Comparison of ENCODE assay signal across 19 cellular contexts in the genomic region with DNA sequence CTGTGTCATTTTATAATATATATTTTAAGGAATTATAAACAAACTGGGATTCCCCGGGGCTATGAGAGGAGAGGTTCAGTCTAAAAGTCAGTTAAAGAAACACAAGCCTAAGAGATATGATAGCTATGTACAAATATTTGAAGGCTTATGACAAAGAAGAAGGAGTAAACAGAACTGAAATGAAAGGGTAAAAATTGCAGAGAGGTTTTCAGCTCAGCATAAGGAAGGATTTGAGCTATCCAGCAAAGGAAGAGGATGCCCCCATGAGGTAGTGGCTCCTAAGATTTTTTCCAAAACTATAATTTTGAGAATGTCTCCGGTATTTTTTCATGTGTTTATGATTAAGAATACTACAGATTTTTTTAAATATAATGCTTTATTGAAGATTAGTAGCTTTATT. TPM values are rescaled to one million over a fixed set of nuclear protein-coding genes. Genes with fewer than 3 reads are reported as not detected.
A peak's percentile ranks its signal among the peaks of the same experiment; 100 is the strongest.
DNase-seq lines count a peak whose midpoint lies in the region; TF ChIP-seq lines count a peak whose summit lies in the region.
"Had no signal": no experiment of that assay in that cellular context is flagged by ENCODE, and none has a peak within 500 bp of the region (broad histone marks: within the 10 kb centered on the region; RNA-seq: fewer than 3 reads in every experiment).

No MANE protein-coding gene starts in this region.

- no peaks in the 10 kb centered on the region for H3K4me1 Mint-ChIP-seq in CD14-positive monocyte

- H3K27me3 Mint-ChIP-seq in CD14-positive monocyte (ENCODE audit: low read depth in 3 of 3) = no peaks in the 10 kb centered on the region

- H3K9me3 ChIP-seq in OCI-LY7 (ENCODE audit: low read length) (no peaks in the 10 kb centered on the region), osteoblast (ENCODE audit: low read depth, low read length) (no peaks in the 10 kb centered on the region), SJCRH30 (replicated peaks) (no peaks in the 10 kb centered on the region)
- H3K9me3 ChIP-seq: lower lobe of right lung, suprapubic skin had no signal

- H3K27ac ChIP-seq in OCI-LY7 (ENCODE audit: low read depth, low read length, poor library complexity, severe bottlenecking) (no peak overlapping the region), osteoblast (ENCODE audit: low read depth, low read length) (no peak overlapping the region), SJCRH30 (no peak overlapping the region)
- H3K27ac ChIP-seq: heart left ventricle, HL-60, lower lobe of right lung, PC-9, suprapubic skin had no signal

- POLR2A ChIA-PET in OCI-LY7 (lab: Charles Lee) = interaction anchor here (1.0 to 1.4 kb wide), 4 partner anchors 8 to 10 kb away, joined by 3 read pairs; no protein-coding TSS in a partner anchor

- H3K27ac Mint-ChIP-seq in CD14-positive monocyte = no peak overlapping the region

- intact Hi-C loops in OCI-LY7 (cut with micrococcal nuclease; ENCODE audit: unreplicated experiment) (no loop called here), CD14-positive monocyte (cut with micrococcal nuclease) (no loop called here)

- H3K9me3 Mint-ChIP-seq in CD14-positive monocyte = peaks cover 0 to 2% (median 0%) of the 10 kb centered on the region in 7 donors

- TF ChIP-seq CTCF in OCI-LY7 (conservative IDR thresholded peaks at IDR 0.05; ENCODE audit: low read length) (0 out of 2 replicates have a peak, but pooled peaks have one; percentile 34), epithelial cell of proximal tubule (conservative IDR thresholded peaks at IDR 0.05; ENCODE audit: low read depth, low read length) (peak; percentile 41), osteoblast (IDR thresholded peaks at IDR 0.05; ENCODE audit: extremely low read depth, low read depth, low read length) (peak; percentile 45), CD14-positive monocyte (IDR thresholded peaks at IDR 0.05) (no peak)

- CTCF ChIA-PET in OCI-LY7 (lab: Charles Lee; ENCODE audit: unreplicated experiment) = no interaction called here

- no peak overlapping the region for H3K4me2 ChIP-seq in OCI-LY7 (ENCODE audit: low read length)
- no peak overlapping the region for H3K4me2 ChIP-seq in osteoblast (ENCODE audit: insufficient read depth, low read length)
- H3K4me2 ChIP-seq: PC-9, smooth muscle cell had no signal

- DNase-seq in EH (ENCODE audit: low read depth) (peak; percentile 28), OCI-LY7 (ENCODE audit: low spot score) (no peak), epithelial cell of proximal tubule (ENCODE audit: low read depth) (no peak), osteoblast (ENCODE audit: insufficient read length, low spot score, missing footprints) (no peak), SJCRH30 (no peak), CD14-positive monocyte (ENCODE audit: low spot score) (no peak), NCI-H2107 treated with DMSO at 0.1 percent for 48 hours (lab: John Stamatoyannopoulos, UW; ENCODE audit: unreplicated experiment) (no peak)
- DNase-seq: activated CD4-positive, alpha-beta T cell treated with anti-CD3 and anti-CD28 coated beads, Interleukin-2, amount 50 U/mL, for 1 hour; amygdala; DMS79 treated with DMSO at 0.1 percent for 48 hours; heart left ventricle; lower lobe of right lung; MM.1S; nucleus accumbens; PC-9; T-helper 2 cell had no signal

- BruUV-seq in OCI-LY7 (replicated peaks; lab: Mats Ljungman, UMichigan) = no TSS peak

- H4K20me1 ChIP-seq in OCI-LY7 (ENCODE audit: insufficient read depth, low read length) (no peaks in the 10 kb centered on the region), osteoblast (ENCODE audit: insufficient read depth, low read length) (no peaks in the 10 kb centered on the region)

- H3K4me3 Mint-ChIP-seq in CD14-positive monocyte = no peak overlapping the region

- H3K36me3 Mint-ChIP-seq in CD14-positive monocyte = no peaks in the 10 kb centered on the region

- H3K27me3 ChIP-seq in osteoblast (ENCODE audit: insufficient read depth, low read length) (no peaks in the 10 kb centered on the region), SJCRH30 (no peaks in the 10 kb centered on the region)
- H3K27me3 ChIP-seq: heart left ventricle, suprapubic skin had no signal

- H3K36me3 ChIP-seq in OCI-LY7 (ENCODE audit: insufficient read depth, low read length) = no peaks in the 10 kb centered on the region
- H3K36me3 ChIP-seq in osteoblast (ENCODE audit: insufficient read depth, low read length) = no peaks in the 10 kb centered on the region
- H3K36me3 ChIP-seq in SJCRH30 = no peaks in the 10 kb centered on the region
- H3K36me3 ChIP-seq: heart left ventricle, lower lobe of right lung, suprapubic skin had no signal

- no peak overlapping the region for H3K4me3 ChIP-seq in OCI-LY7 (ENCODE audit: low read depth, low read length, poor library complexity, severe bottlenecking)
- no peak overlapping the region for H3K4me3 ChIP-seq in epithelial cell of proximal tubule (ENCODE audit: low read depth, low read length)
- H3K4me3 ChIP-seq in osteoblast (ENCODE audit: insufficient read depth, low read length) = no peak overlapping the region
- H3K4me3 ChIP-seq in SJCRH30 = no peak overlapping the region
- H3K4me3 ChIP-seq: heart left ventricle, lower lobe of right lung, PC-9, smooth muscle cell, suprapubic skin had no signal

- H3K4me1 ChIP-seq in OCI-LY7 (ENCODE audit: insufficient read depth, low read length, poor library complexity, severe bottlenecking) (no peaks in the 10 kb centered on the region), osteoblast (ENCODE audit: insufficient read depth, low read length) (no peaks in the 10 kb centered on the region), SJCRH30 (no peaks in the 10 kb centered on the region)
- H3K4me1 ChIP-seq: heart left ventricle, lower lobe of right lung, suprapubic skin had no signal

- H3K79me2 ChIP-seq in OCI-LY7 (ENCODE audit: insufficient read depth, low read depth, low read length) = no peaks in the 10 kb centered on the region
- H3K79me2 ChIP-seq in osteoblast (ENCODE audit: insufficient read depth, low read length) = no peaks in the 10 kb centered on the region

- H2AFZ ChIP-seq in OCI-LY7 (ENCODE audit: low read length) (no peak overlapping the region), osteoblast (ENCODE audit: low read length) (peak overlapping the region; percentile 26)
- H2AFZ ChIP-seq: PC-9 had no signal

- no peaks in the 10 kb centered on the region for H3K9me2 ChIP-seq in OCI-LY7 (ENCODE audit: insufficient read depth, low read length)

RNA-seq across cellular contexts. Expression of a gene that starts 57.9 kb away (rescaled TPM):
- not detected in 2 replicates for total RNA-seq in OCI-LY7 (2014; rRNA removed; shearing (Covaris generic))
- total RNA-seq in OCI-LY7 (2022) (not detected in 2 replicates), epithelial cell of proximal tubule (not detected in 2 replicates), osteoblast (1.2 and 1.8 TPM in 2 replicates)
- not detected in 2 replicates for total RNA-seq in SJCRH30 (2014; rRNA removed; shearing (Covaris generic))
- polyA plus RNA-seq in CD14-positive monocyte = not detected
- total RNA-seq: PC-9, smooth muscle cell had no signal
- polyA plus RNA-seq: smooth muscle cell had no signal

RNA-seq across cellular contexts. Expression of a gene that starts 59.4 kb away (rescaled TPM):
- total RNA-seq in OCI-LY7 (2014; rRNA removed; shearing (Covaris generic)) = 1.5 and 3.2 TPM in 2 replicates
- total RNA-seq in OCI-LY7 (2022) (5.9 and 7.3 TPM in 2 replicates), epithelial cell of proximal tubule (0.72 and 0.92 TPM in 2 replicates), osteoblast (3.6 and 4.1 TPM in 2 replicates)
- total RNA-seq in SJCRH30 (2014; rRNA removed; shearing (Covaris generic)) = 0.32 and 0.41 TPM in 2 replicates
- polyA plus RNA-seq in CD14-positive monocyte = under 1 TPM in 1 of 2 donors, not detected in 1; 0.02 TPM
